ENCODE assay signal across 1 cellular context in genomic region chr17:75978938-75979704, GRCh38.
TF ChIP-seq lines count a peak whose summit lies in the region.

Gene ACOX1, minus strand, starts transcription at chr17:75979166. Its CDS starts 93 bp downstream, at chr17:75979073.
Gene TEN1, plus strand, starts transcription at chr17:75979240. Its CDS starts 6,953 bp downstream, at chr17:75986193.

TF ChIP-seq in K562, 482 proteins besides CTCF, POLR2A, EP300 and RAD21 (continued from another document and continues in another):
- TF ChIP-seq USF1 (CRISPR knock-in tag; IDR thresholded peaks at IDR 0.05) (peak; percentile 98), E4F1 (CRISPR knock-in tag; IDR thresholded peaks at IDR 0.05; ENCODE audit: borderline replicate concordance) (no peak), STAT6 (CRISPR knock-in tag; IDR thresholded peaks at IDR 0.05) (no peak), CREB3L1 (IDR thresholded peaks at IDR 0.05; ENCODE audit: borderline replicate concordance, low read depth) (peak; percentile 64; the same call in 1 of the 2 replicates), SIN3A (IDR thresholded peaks at IDR 0.05; ENCODE audit: borderline replicate concordance in 2 of 2, control insufficient read depth in 1 of 2, low read depth in 2 of 2, low read length in 2 of 2) (peak in 1 of 2 experiments; percentile 75; a peak in 1 of 4 replicates), HNRNPL (IDR thresholded peaks at IDR 0.05; ENCODE audit: low read depth, low read length) (no peak), PHF21A (IDR thresholded peaks at IDR 0.05; ENCODE audit: borderline replicate concordance, low read depth) (no peak), ZNF445 (CRISPR knock-in tag; IDR thresholded peaks at IDR 0.05; ENCODE audit: low read depth) (no peak), ELK3 (CRISPR knock-in tag; IDR thresholded peaks at IDR 0.05) (no peak), DMBX1 (CRISPR knock-in tag; IDR thresholded peaks at IDR 0.05; ENCODE audit: borderline replicate concordance) (no peak), NR2C1 (IDR thresholded peaks at IDR 0.05) (peak; percentile 49; the same call in 1 of the 2 replicates), NR2C1 (tag; IDR thresholded peaks at IDR 0.05) (peak; percentile 44; the same call in 1 of the 2 replicates), SMC3 (conservative IDR thresholded peaks at IDR 0.05; ENCODE audit: insufficient read depth, low read depth, low read length) (no peak), SMARCB1 (IDR thresholded peaks at IDR 0.05; ENCODE audit: insufficient read length, low read depth) (no peak), ARID1B (IDR thresholded peaks at IDR 0.05) (0 out of 2 replicates have a peak, but pooled peaks have one; percentile 32), ZNF184 (CRISPR knock-in tag; IDR thresholded peaks at IDR 0.05) (no peak), HDAC6 (IDR thresholded peaks at IDR 0.05; ENCODE audit: low read depth, low read length) (no peak), LARP7 (IDR thresholded peaks at IDR 0.05) (no peak), MXI1 (IDR thresholded peaks at IDR 0.05; ENCODE audit: low read depth, low read length) (no peak), RNF219 (CRISPR knock-in tag; IDR thresholded peaks at IDR 0.05) (no peak), MTA2 (IDR thresholded peaks at IDR 0.05; ENCODE audit: low read depth) (no peak), TSHZ1 (CRISPR knock-in tag; IDR thresholded peaks at IDR 0.05) (no peak), ZNF586 (CRISPR knock-in tag; conservative IDR thresholded peaks at IDR 0.05) (no peak), C11orf30 (IDR thresholded peaks at IDR 0.05; ENCODE audit: low read depth) (no peak), FOXJ3 (CRISPR knock-in tag; IDR thresholded peaks at IDR 0.05) (no peak), JUN (IDR thresholded peaks at IDR 0.05; ENCODE audit: borderline replicate concordance, low read depth, low read length) (no peak), JUN (CRISPR knock-in tag; IDR thresholded peaks at IDR 0.05; ENCODE audit: borderline replicate concordance) (no peak), DPF2 (IDR thresholded peaks at IDR 0.05) (0 out of 2 replicates have a peak, but pooled peaks have one; percentile 28), ZFPM2 (CRISPR knock-in tag; IDR thresholded peaks at IDR 0.05) (no peak), SRSF7 (optimal IDR thresholded peaks at IDR 0.05; ENCODE audit: low read depth, low read length) (no peak), THRAP3 (IDR thresholded peaks at IDR 0.05; ENCODE audit: borderline replicate concordance) (no peak), NCOA4 (IDR thresholded peaks at IDR 0.05; ENCODE audit: partially characterized antibody) (no peak), RFX1 (IDR thresholded peaks at IDR 0.05) (no peak), ZSCAN29 (IDR thresholded peaks at IDR 0.05) (no peak), SETDB1 (IDR thresholded peaks at IDR 0.05; ENCODE audit: low read length) (no peak), CBFA2T2 (conservative IDR thresholded peaks at IDR 0.05) (peak; percentile 96), KLF10 (CRISPR knock-in tag; IDR thresholded peaks at IDR 0.05) (no peak), RREB1 (CRISPR knock-in tag; IDR thresholded peaks at IDR 0.05) (0 out of 2 replicates have a peak, but pooled peaks have one; percentile 43), GTF2B (IDR thresholded peaks at IDR 0.05; ENCODE audit: extremely low read depth, insufficient read length) (no peak), FOXA1 (IDR thresholded peaks at IDR 0.05; ENCODE audit: borderline replicate concordance) (no peak), CREBBP (IDR thresholded peaks at IDR 0.05; ENCODE audit: low read depth, low read length) (no peak), STAT5A (IDR thresholded peaks at IDR 0.05; ENCODE audit: borderline replicate concordance, low read length) (no peak), SP2 (IDR thresholded peaks at IDR 0.05; ENCODE audit: extremely low read depth, low read depth, low read length, poor library complexity, severe bottlenecking) (no peak)
